1 cellular context compared by ENCODE assay signal in genomic region chr5:134026521-134027202, GRCh38.
TF ChIP-seq lines count a peak whose summit lies in the region.

No MANE protein-coding gene starts in this region.

TF ChIP-seq in HepG2, 621 proteins besides CTCF, POLR2A, EP300 and RAD21 (continues in another document):
- TF ChIP-seq ZNF354B (CRISPR knock-in tag; IDR thresholded peaks at IDR 0.05) (no peak), ZNF720 (CRISPR knock-in tag; IDR thresholded peaks at IDR 0.05) (no peak), RNF2 (conservative IDR thresholded peaks at IDR 0.05; ENCODE audit: low read depth) (no peak), NCOA5 (CRISPR knock-in tag; IDR thresholded peaks at IDR 0.05) (no peak), KAT8 (CRISPR knock-in tag; IDR thresholded peaks at IDR 0.05) (no peak), TEAD3 (CRISPR knock-in tag; optimal IDR thresholded peaks at IDR 0.05; ENCODE audit: borderline replicate concordance) (peak; percentile 52), GMEB2 (CRISPR knock-in tag; IDR thresholded peaks at IDR 0.05; ENCODE audit: low read depth) (no peak), SATB2 (CRISPR knock-in tag; IDR thresholded peaks at IDR 0.05) (no peak), ZNF451 (CRISPR knock-in tag; IDR thresholded peaks at IDR 0.05) (no peak), ZNF124 (CRISPR knock-in tag; IDR thresholded peaks at IDR 0.05) (no peak), U2AF2 (IDR thresholded peaks at IDR 0.05; ENCODE audit: low read depth, low read length) (no peak), ZNF253 (CRISPR knock-in tag; IDR thresholded peaks at IDR 0.05; ENCODE audit: borderline replicate concordance) (no peak), BORCS8-MEF2B (CRISPR knock-in tag; IDR thresholded peaks at IDR 0.05) (0 out of 2 replicates have a peak, but pooled peaks have one; percentile 33), ZNF530 (CRISPR knock-in tag; IDR thresholded peaks at IDR 0.05; ENCODE audit: low read depth) (no peak), POLR2G (IDR thresholded peaks at IDR 0.05; ENCODE audit: low read depth, low read length) (no peak), CBX2 (IDR thresholded peaks at IDR 0.05; ENCODE audit: low read depth, low read length) (no peak), CBX2 (CRISPR knock-in tag; IDR thresholded peaks at IDR 0.05; ENCODE audit: low read depth) (no peak), IKZF4 (CRISPR knock-in tag; IDR thresholded peaks at IDR 0.05; ENCODE audit: borderline replicate concordance, low read depth, not compliant biosample characterization) (no peak), ZNF7 (CRISPR knock-in tag; IDR thresholded peaks at IDR 0.05) (no peak), PITX1 (CRISPR knock-in tag; IDR thresholded peaks at IDR 0.05) (peak; percentile 48; the same call in 1 of the 2 replicates), TAF1 (CRISPR knock-in tag; IDR thresholded peaks at IDR 0.05) (no peak), ZNF143 (CRISPR knock-in tag; IDR thresholded peaks at IDR 0.05) (no peak), MED1 (CRISPR knock-in tag; IDR thresholded peaks at IDR 0.05) (peak; percentile 17; the same call in 1 of the 2 replicates), ZNF251 (CRISPR knock-in tag; IDR thresholded peaks at IDR 0.05) (no peak), HMGXB3 (CRISPR knock-in tag; IDR thresholded peaks at IDR 0.05; ENCODE audit: borderline replicate concordance) (no peak), MYPOP (CRISPR knock-in tag; IDR thresholded peaks at IDR 0.05) (no peak), GATA4 (IDR thresholded peaks at IDR 0.05; ENCODE audit: borderline replicate concordance, low read depth) (no peak), TCF7L2 (IDR thresholded peaks at IDR 0.05; ENCODE audit: low read depth, low read length) (no peak), ZNF276 (CRISPR knock-in tag; IDR thresholded peaks at IDR 0.05; ENCODE audit: low read depth) (no peak), HOXD1 (CRISPR knock-in tag; IDR thresholded peaks at IDR 0.05) (no peak), POLR2AphosphoS2 (IDR thresholded peaks at IDR 0.05; ENCODE audit: low read depth, low read length) (no peak), SSRP1 (CRISPR knock-in tag; IDR thresholded peaks at IDR 0.05) (no peak), HDAC2 (CRISPR knock-in tag; IDR thresholded peaks at IDR 0.05) (0 out of 2 replicates have a peak, but pooled peaks have one; percentile 24), ZNF12 (CRISPR knock-in tag; IDR thresholded peaks at IDR 0.05) (no peak), ZNF75D (CRISPR knock-in tag; IDR thresholded peaks at IDR 0.05; ENCODE audit: borderline replicate concordance) (no peak), ZNF235 (CRISPR knock-in tag; IDR thresholded peaks at IDR 0.05; ENCODE audit: borderline replicate concordance) (no peak), AKAP8 (CRISPR knock-in tag; IDR thresholded peaks at IDR 0.05) (no peak), KAT2B (IDR thresholded peaks at IDR 0.05; ENCODE audit: borderline replicate concordance, low read depth, low read length) (no peak), HNF4G (IDR thresholded peaks at IDR 0.05; ENCODE audit: borderline replicate concordance, low read depth, low read length) (no peak), HNF4G (CRISPR knock-in tag; IDR thresholded peaks at IDR 0.05; ENCODE audit: borderline replicate concordance, low read depth) (no peak), FOSL2 (CRISPR knock-in tag; IDR thresholded peaks at IDR 0.05) (peak; percentile 51; the same call in 1 of the 2 replicates), EED (CRISPR knock-in tag; IDR thresholded peaks at IDR 0.05) (no peak), HINFP (CRISPR knock-in tag; IDR thresholded peaks at IDR 0.05; ENCODE audit: low read depth) (no peak), SOX5 (CRISPR knock-in tag; IDR thresholded peaks at IDR 0.05; ENCODE audit: borderline replicate concordance) (peak; percentile 37; the same call in 1 of the 2 replicates), RBM22 (optimal IDR thresholded peaks at IDR 0.05; ENCODE audit: low read length) (no peak), GFI1 (CRISPR knock-in tag; IDR thresholded peaks at IDR 0.05; ENCODE audit: borderline replicate concordance) (no peak), AHR (CRISPR knock-in tag; IDR thresholded peaks at IDR 0.05) (no peak), ZNF761 (CRISPR knock-in tag; conservative IDR thresholded peaks at IDR 0.05) (no peak), ZNF674 (CRISPR knock-in tag; IDR thresholded peaks at IDR 0.05; ENCODE audit: low read depth) (no peak), POGZ (CRISPR knock-in tag; IDR thresholded peaks at IDR 0.05) (no peak), TSC22D2 (CRISPR knock-in tag; IDR thresholded peaks at IDR 0.05; ENCODE audit: borderline replicate concordance) (no peak)
- TF ChIP-seq, protein P1, sequence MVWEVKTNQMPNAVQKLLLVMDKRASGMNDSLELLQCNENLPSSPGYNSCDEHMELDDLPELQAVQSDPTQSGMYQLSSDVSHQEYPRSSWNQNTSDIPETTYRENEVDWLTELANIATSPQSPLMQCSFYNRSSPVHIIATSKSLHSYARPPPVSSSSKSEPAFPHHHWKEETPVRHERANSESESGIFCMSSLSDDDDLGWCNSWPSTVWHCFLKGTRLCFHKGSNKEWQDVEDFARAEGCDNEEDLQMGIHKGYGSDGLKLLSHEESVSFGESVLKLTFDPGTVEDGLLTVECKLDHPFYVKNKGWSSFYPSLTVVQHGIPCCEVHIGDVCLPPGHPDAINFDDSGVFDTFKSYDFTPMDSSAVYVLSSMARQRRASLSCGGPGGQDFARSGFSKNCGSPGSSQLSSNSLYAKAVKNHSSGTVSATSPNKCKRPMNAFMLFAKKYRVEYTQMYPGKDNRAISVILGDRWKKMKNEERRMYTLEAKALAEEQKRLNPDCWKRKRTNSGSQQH (CRISPR knock-in tag; IDR thresholded peaks at IDR 0.05; ENCODE audit: low read depth) = no peak
- TF ChIP-seq, protein P2, sequence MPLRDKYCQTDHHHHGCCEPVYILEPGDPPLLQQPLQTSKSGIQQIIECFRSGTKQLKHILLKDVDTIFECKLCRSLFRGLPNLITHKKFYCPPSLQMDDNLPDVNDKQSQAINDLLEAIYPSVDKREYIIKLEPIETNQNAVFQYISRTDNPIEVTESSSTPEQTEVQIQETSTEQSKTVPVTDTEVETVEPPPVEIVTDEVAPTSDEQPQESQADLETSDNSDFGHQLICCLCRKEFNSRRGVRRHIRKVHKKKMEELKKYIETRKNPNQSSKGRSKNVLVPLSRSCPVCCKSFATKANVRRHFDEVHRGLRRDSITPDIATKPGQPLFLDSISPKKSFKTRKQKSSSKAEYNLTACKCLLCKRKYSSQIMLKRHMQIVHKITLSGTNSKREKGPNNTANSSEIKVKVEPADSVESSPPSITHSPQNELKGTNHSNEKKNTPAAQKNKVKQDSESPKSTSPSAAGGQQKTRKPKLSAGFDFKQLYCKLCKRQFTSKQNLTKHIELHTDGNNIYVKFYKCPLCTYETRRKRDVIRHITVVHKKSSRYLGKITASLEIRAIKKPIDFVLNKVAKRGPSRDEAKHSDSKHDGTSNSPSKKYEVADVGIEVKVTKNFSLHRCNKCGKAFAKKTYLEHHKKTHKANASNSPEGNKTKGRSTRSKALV (CRISPR knock-in tag; IDR thresholded peaks at IDR 0.05) = no peak
- TF ChIP-seq, protein P3, sequence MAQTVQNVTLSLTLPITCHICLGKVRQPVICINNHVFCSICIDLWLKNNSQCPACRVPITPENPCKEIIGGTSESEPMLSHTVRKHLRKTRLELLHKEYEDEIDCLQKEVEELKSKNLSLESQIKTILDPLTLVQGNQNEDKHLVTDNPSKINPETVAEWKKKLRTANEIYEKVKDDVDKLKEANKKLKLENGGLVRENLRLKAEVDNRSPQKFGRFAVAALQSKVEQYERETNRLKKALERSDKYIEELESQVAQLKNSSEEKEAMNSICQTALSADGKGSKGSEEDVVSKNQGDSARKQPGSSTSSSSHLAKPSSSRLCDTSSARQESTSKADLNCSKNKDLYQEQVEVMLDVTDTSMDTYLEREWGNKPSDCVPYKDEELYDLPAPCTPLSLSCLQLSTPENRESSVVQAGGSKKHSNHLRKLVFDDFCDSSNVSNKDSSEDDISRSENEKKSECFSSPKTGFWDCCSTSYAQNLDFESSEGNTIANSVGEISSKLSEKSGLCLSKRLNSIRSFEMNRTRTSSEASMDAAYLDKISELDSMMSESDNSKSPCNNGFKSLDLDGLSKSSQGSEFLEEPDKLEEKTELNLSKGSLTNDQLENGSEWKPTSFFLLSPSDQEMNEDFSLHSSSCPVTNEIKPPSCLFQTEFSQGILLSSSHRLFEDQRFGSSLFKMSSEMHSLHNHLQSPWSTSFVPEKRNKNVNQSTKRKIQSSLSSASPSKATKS (CRISPR knock-in tag; IDR thresholded peaks at IDR 0.05) = no peak
- TF ChIP-seq, protein P4, sequence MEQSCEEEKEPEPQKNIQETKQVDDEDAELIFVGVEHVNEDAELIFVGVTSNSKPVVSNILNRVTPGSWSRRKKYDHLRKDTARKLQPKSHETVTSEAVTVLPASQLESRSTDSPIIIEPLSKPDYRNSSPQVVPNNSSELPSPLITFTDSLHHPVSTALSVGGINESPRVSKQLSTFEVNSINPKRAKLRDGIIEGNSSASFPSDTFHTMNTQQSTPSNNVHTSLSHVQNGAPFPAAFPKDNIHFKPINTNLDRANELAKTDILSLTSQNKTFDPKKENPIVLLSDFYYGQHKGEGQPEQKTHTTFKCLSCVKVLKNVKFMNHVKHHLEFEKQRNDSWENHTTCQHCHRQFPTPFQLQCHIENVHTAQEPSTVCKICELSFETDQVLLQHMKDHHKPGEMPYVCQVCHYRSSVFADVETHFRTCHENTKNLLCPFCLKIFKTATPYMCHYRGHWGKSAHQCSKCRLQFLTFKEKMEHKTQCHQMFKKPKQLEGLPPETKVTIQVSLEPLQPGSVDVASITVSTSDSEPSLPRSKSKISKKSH (CRISPR knock-in tag; IDR thresholded peaks at IDR 0.05; ENCODE audit: borderline replicate concordance) = no peak
